In genomic region chr13:64993514-64994164, GRCh38 we compare ENCODE assay signal across 13 cellular contexts.
DNase-seq lines count a peak whose midpoint lies in the region; ATAC-seq and TF ChIP-seq lines count a peak whose summit lies in the region.
"Had no signal": no experiment of that assay in that cellular context is flagged by ENCODE, and none has a peak within 500 bp of the region (broad histone marks: within the 10 kb centered on the region; RNA-seq: fewer than 3 reads in every experiment).

No MANE protein-coding gene starts in this region.

- in situ Hi-C loops in KBM-7 (cut with MboI; ENCODE audit: low pct_unique_long_range_greater_than_20kb, low sequenced_read_pairs), result no loop called here

- no peak overlapping the region for H3K4me3 ChIP-seq in coronary artery
- H3K4me3 ChIP-seq: SK-N-MC had no signal

- intact Hi-C loops in posterior vena cava (cut with DNase I), result no loop called here

- peak; percentile 20 for DNase-seq in KBM-7
- DNase-seq in SKM-1 (lab: John Stamatoyannopoulos, UW; ENCODE audit: unreplicated experiment), result peak; percentile 10
- no peak for DNase-seq in Ammon's horn (ENCODE audit: low spot score)
- DNase-seq in posterior vena cava (ENCODE audit: low spot score), result no peak
- DNase-seq in coronary artery (ENCODE audit: low spot score), result no peak
- DNase-seq: activated CD4-positive, alpha-beta T cell treated with anti-CD3 and anti-CD28 coated beads for 1 hour; activated T-cell treated with anti-CD3 and anti-CD28 coated beads, Interleukin-2, amount 50 U/mL, for 4 hours; DND-41; NCI-H524 treated with DMSO at 0.1 percent for 48 hours had no signal

- H3K27ac ChIP-seq in coronary artery, result no peak overlapping the region
- H3K27ac ChIP-seq: SK-N-MC had no signal

- no peak for TF ChIP-seq CTCF in coronary artery (IDR thresholded peaks at IDR 0.05)

- peak; percentile 73 for ATAC-seq in GM18502 (IDR thresholded peaks at IDR 0.05; ENCODE audit: poor library complexity, unreplicated experiment)
- peak; percentile 65 for ATAC-seq in GM21619 (IDR thresholded peaks at IDR 0.05; ENCODE audit: unreplicated experiment)
- no peak for ATAC-seq in HG02938 (IDR thresholded peaks at IDR 0.05; ENCODE audit: unreplicated experiment)
- ATAC-seq: activated T-cell treated with anti-CD3 and anti-CD28 coated beads, Interleukin-2, amount 50 U/mL, for 4 hours had no signal

Comparison
In these comparisons a context has a peak if more than half of its experiments do, and no peak if none do; other contexts are left out.
1. DNase-seq: peak in KBM-7 (single experiment) and SKM-1 (single experiment); none in Ammon's horn (single experiment), posterior vena cava (single experiment) and coronary artery (single experiment).